In the genomic region with DNA sequence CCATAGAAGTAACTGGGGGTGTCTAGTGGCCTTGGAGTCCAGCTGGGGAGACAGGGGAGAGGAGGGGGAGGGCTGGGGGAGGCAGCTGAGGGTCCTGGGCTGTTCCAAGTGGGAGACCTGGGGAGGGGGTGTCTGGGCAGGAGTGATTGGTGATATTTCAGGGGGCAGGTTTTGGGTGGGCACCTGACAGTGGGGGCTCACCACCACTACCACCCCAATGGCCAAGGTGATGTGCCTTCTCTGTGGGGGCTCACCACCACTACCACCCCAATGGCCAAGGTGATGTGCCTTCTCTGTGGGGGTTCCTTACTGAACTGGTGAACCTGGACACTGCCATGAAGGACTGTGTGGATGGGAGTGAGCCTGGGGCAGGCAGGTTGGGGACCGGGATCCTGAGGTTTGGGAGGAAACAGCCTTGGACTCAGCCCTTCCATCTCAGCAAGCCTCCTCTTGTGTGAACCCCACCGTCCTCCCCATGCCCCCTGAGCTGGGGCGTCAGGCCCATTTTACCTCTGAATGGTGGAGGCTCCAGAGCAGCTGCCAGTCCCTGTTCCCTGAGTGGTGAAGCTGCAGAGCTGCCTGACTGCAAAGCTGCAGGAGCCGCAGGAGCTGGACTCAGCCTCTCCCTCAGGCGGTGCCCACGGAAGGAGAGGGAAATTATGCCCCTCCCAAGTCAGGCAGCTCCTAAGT, we compare ENCODE assay signal across 9 cellular contexts. TPM values are rescaled to one million over a fixed set of nuclear protein-coding genes. Genes with fewer than 3 reads are reported as not detected.
"Had no signal": no experiment of that assay in that cellular context is flagged by ENCODE, and none has a peak within 500 bp of the region (broad histone marks: within the 10 kb centered on the region; RNA-seq: fewer than 3 reads in every experiment).

No MANE protein-coding gene starts in this region.

- ATAC-seq: GM23338, K562 had no signal

- DNase-seq: H9, HCEC 1CT, IMR-90 had no signal

- FAIRE-seq: H1, H54, HTR-8/SVneo, K562 had no signal

- H3K4me3 ChIP-seq: GM23338, K562 had no signal

RNA-seq across cellular contexts. Expression of a gene that starts 50.6 kb away (rescaled TPM):
- total RNA-seq: GM23338, H1, H9, HT-29, IMR-90, K562 had no signal
- polyA plus RNA-seq: GM23338, H1, IMR-90, K562 had no signal
